ENCODE assay signal across 8 cellular contexts in the genomic region with DNA sequence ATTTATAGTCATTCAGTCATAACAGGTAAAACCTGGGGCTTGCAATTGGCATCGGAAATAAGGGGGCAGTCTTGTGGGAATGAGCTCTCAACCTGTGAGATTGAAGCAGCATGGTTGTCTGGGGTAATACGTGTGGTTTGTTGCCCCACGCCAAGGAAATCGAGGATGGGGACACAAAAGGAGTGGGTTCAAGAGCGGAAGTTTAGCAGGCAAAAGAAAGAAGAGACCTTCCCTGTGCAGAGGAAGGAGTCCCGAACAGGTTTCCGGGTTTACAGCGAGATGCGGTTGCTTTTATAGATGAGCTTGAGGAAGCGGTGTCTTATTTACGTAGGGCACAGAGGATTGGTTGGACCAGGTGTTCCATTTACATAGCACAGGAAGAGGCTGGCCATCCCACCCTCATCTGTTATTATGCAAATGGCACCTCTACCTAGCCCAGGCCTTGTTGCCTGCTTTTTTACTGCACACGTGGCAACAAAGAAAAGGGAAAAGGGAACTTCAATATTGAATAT. TPM values are rescaled to one million over a fixed set of nuclear protein-coding genes. Genes with fewer than 3 reads are reported as not detected.
DNase-seq lines count a peak whose midpoint lies in the region; ATAC-seq and TF ChIP-seq lines count a peak whose summit lies in the region.

No MANE protein-coding gene starts in this region.

- H3K27ac Mint-ChIP-seq in endodermal cell, result no peak overlapping the region
- H3K27ac Mint-ChIP-seq in nephron, result peak overlapping the region in 1 of 3 experiments; percentile 14

- H3K9me3 Mint-ChIP-seq in endodermal cell (peaks cover 12% of the 10 kb centered on the region), nephron (peaks cover 6% of the 10 kb centered on the region)

- no peak overlapping the region for H3K27ac ChIP-seq in endodermal cell (ENCODE audit: low read depth, low read length)

- H3K36me3 Mint-ChIP-seq in endodermal cell (ENCODE audit: low read depth) (peaks cover 5% of the 10 kb centered on the region), nephron (ENCODE audit: low read depth) (peaks cover 4% of the 10 kb centered on the region)

- peaks cover 2% of the 10 kb centered on the region for H3K27me3 Mint-ChIP-seq in endodermal cell (ENCODE audit: insufficient read depth)
- H3K27me3 Mint-ChIP-seq in nephron (ENCODE audit: low read depth), result peaks cover 7% of the 10 kb centered on the region

- no peaks in the 10 kb centered on the region for H3K27me3 ChIP-seq in endodermal cell (ENCODE audit: control insufficient read depth, insufficient read depth, low read length, poor library complexity, severe bottlenecking)

- H3K4me1 ChIP-seq in endodermal cell (ENCODE audit: control insufficient read depth, insufficient read depth, low read length), result no peaks in the 10 kb centered on the region

- peaks cover 13% of the 10 kb centered on the region for H3K9me3 ChIP-seq in endodermal cell (ENCODE audit: control insufficient read depth, low read length)

- H3K4me3 Mint-ChIP-seq in endodermal cell (peak overlapping the region; percentile 37), nephron (peak overlapping the region; percentile 58 to 72 (median 59))

- peak; percentile 76 for DNase-seq in NCI-H2029 treated with DMSO at 0.1 percent for 48 hours (lab: John Stamatoyannopoulos, UW)
- peak; percentile 53 for DNase-seq in activated CD4-positive, CD25-positive, alpha-beta regulatory T cell treated with anti-CD3 and anti-CD28 coated beads, Interleukin-2, amount 50 U/mL, for 72 hours
- peak; percentile 78 for DNase-seq in endodermal cell
- DNase-seq in NCI-H1105 (lab: John Stamatoyannopoulos, UW), result no peak
- DNase-seq in A172 (ENCODE audit: low spot score), result no peak

- WGBS in endodermal cell (ENCODE audit: insufficient coverage in 1 of 2, insufficient read length in 1 of 2), 2 experiments, result 61 to 72% methylated on average over 10 to 12 of the region's 12 CpGs

- ATAC-seq in GM18870 (IDR thresholded peaks at IDR 0.05; ENCODE audit: unreplicated experiment) (peak; percentile 41), HG02884 (IDR thresholded peaks at IDR 0.05; ENCODE audit: unreplicated experiment) (no peak)

- H3K4me1 Mint-ChIP-seq in endodermal cell (peaks cover 8% of the 10 kb centered on the region), nephron (peaks cover 16% of the 10 kb centered on the region)

- no peaks in the 10 kb centered on the region for H3K36me3 ChIP-seq in endodermal cell (ENCODE audit: control insufficient read depth, insufficient read depth, low read length)

- H3K9ac ChIP-seq in endodermal cell (ENCODE audit: extremely low read depth, low read length, poor library complexity, severe bottlenecking), result no peak overlapping the region

- no peak for TF ChIP-seq CTCF in endodermal cell (conservative IDR thresholded peaks at IDR 0.05)
- no peak for TF ChIP-seq CTCF in nephron (IDR thresholded peaks at IDR 0.05; ENCODE audit: unreplicated experiment in 3 of 3)

- no peak overlapping the region for H3K4me3 ChIP-seq in endodermal cell (ENCODE audit: low read length)

RNA-seq across cellular contexts. Expression of gene IFNAR1, which starts 37.3 kb away (rescaled TPM):
- total RNA-seq in endodermal cell, result 10 to 100 TPM; 11.7 to 16.9 TPM
- 20.8 TPM for polyA plus RNA-seq in endodermal cell (2013, experiment 1 of 2)
- polyA plus RNA-seq in endodermal cell (2013, experiment 2 of 2), result 18.7 TPM
- total RNA-seq in A172 (2014; rRNA removed; shearing (Covaris generic)), result 15.7 and 20.5 TPM in 2 replicates

RNA-seq across cellular contexts. Expression of gene IFNGR2, which starts 41.1 kb away (rescaled TPM):
- 10 to 100 TPM; 41.9 to 55.1 TPM for total RNA-seq in endodermal cell
- 51.0 TPM for polyA plus RNA-seq in endodermal cell (2013, experiment 1 of 2)
- polyA plus RNA-seq in endodermal cell (2013, experiment 2 of 2), result 49.7 TPM
- total RNA-seq in A172 (2014; rRNA removed; shearing (Covaris generic)), result 70.9 and 73.2 TPM in 2 replicates

Comparison
In these comparisons a context has a peak if more than half of its experiments do, and no peak if none do; other contexts are left out.
1. DNase-seq: peak in NCI-H2029 treated with DMSO at 0.1 percent for 48 hours (single experiment), activated CD4-positive, CD25-positive, alpha-beta regulatory T cell treated with anti-CD3 and anti-CD28 coated beads, Interleukin-2, amount 50 U/mL, for 72 hours (single experiment) and endodermal cell (single experiment); none in NCI-H1105 (single experiment) and A172 (single experiment).